ENCODE assay signal across 22 cellular contexts in the genomic region with DNA sequence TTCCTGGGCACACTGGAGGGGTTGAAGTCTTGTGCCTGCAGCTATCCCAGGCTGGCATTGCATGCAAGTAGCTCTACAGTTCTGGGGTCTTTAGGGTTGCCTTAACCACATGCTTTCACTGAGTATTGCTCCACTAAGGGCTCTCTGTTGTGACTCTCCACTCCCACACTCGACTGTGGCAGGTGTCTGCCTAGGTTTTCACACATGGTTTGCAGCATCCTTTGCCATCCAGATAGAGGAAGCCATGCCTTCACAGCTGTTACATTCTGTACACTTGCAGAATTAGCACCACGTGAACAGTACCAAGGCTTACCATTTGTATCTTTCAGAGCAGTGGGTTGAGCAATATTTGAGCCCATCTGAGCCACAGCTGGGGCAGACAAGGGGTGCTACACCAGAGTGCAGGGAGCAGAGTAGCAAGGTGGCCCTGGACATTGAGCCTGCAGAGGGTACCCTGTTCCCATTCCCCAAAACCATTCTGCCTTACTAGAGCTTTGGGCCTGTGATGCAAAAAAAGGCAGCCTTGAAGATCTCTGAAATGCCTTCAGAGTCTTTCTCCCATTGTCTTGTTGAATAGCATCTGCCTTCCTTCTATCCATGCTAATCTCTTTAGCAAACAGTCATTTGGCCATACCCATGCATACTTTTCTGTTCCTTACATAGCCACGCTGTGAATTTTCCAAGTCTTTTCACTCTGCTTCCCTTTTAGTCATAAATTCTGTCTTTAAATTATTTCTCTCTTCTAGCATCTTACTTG.
A peak's percentile ranks its signal among the peaks of the same experiment; 100 is the strongest.
DNase-seq lines count a peak whose midpoint lies in the region; ATAC-seq, FAIRE-seq and TF ChIP-seq lines count a peak whose summit lies in the region.
"Had no signal": no experiment of that assay in that cellular context is flagged by ENCODE, and none has a peak within 500 bp of the region (broad histone marks: within the 10 kb centered on the region; RNA-seq: fewer than 3 reads in every experiment).

No MANE protein-coding gene starts in this region.

- no peak for TF ChIP-seq CTCF in right lobe of liver (IDR thresholded peaks at IDR 0.05)
- TF ChIP-seq CTCF in HepG2 (CRISPR knock-in tag; IDR thresholded peaks at IDR 0.05) = no peak

- TF ChIP-seq EP300 in HepG2 (IDR thresholded peaks at IDR 0.05; ENCODE audit: low read depth in 2 of 2, low read length in 2 of 2) = no peak
- TF ChIP-seq EP300 in HepG2 (CRISPR knock-in tag; IDR thresholded peaks at IDR 0.05; ENCODE audit: borderline replicate concordance) = no peak

- H3K4me1 ChIP-seq in right lobe of liver = no peaks in the 10 kb centered on the region
- H3K4me1 ChIP-seq in HepG2 (ENCODE audit: insufficient read depth, low read length) = no peaks in the 10 kb centered on the region
- peaks cover 15% of the 10 kb centered on the region for H3K4me1 ChIP-seq in NT2/D1 (ENCODE audit: insufficient read depth, insufficient read length)
- H3K4me1 ChIP-seq in iPS-18a (ENCODE audit: control insufficient read depth, low read depth, low read length) = peaks cover 34% of the 10 kb centered on the region
- H3K4me1 ChIP-seq: vagina had no signal

- H3K36me3 Mint-ChIP-seq in stimulated activated naive B cell treated with anti-CD40 and anti-IgM and Interleukin-4, amounts not matched to agents 10 μg/mL and 1 μg/mL and 100 μg/mL, for 72 hours = peaks cover 0 to 3% of the 10 kb centered on the region in 2 donors
- H3K36me3 Mint-ChIP-seq in activated T-cell treated with anti-CD3 and anti-CD28 coated beads, Interleukin-2, amount 50 U/mL, for 24 hours (ENCODE audit: low read depth) = no peaks in the 10 kb centered on the region

- no peaks in the 10 kb centered on the region for H3K9me3 ChIP-seq in right lobe of liver
- H3K9me3 ChIP-seq in HepG2 (ENCODE audit: low read length) = no peaks in the 10 kb centered on the region
- no peaks in the 10 kb centered on the region for H3K9me3 ChIP-seq in NT2/D1 (ENCODE audit: insufficient read depth, low read length)
- H3K9me3 ChIP-seq in iPS-18a (ENCODE audit: control insufficient read depth, low read depth, low read length) = no peaks in the 10 kb centered on the region
- H3K9me3 ChIP-seq: mucosa of descending colon, sigmoid colon, vagina had no signal

- POLR2A ChIA-PET in HepG2 (lab: Yijun Ruan, JAX) = no interaction called here

- TF ChIP-seq RAD21 in HepG2 (CRISPR knock-in tag; IDR thresholded peaks at IDR 0.05) = no peak

- H4K20me1 ChIP-seq in HepG2 (ENCODE audit: insufficient read depth, low read length) = no peaks in the 10 kb centered on the region

- no peaks in the 10 kb centered on the region for H3K36me3 ChIP-seq in right lobe of liver
- no peaks in the 10 kb centered on the region for H3K36me3 ChIP-seq in HepG2 (replicated peaks in 1 of 2; ENCODE audit: control insufficient read depth in 1 of 2, insufficient read depth in 2 of 2, low read length in 2 of 2)
- no peaks in the 10 kb centered on the region for H3K36me3 ChIP-seq in NT2/D1 (ENCODE audit: insufficient read depth, insufficient read length, low read length)
- H3K36me3 ChIP-seq in iPS-18a (ENCODE audit: control insufficient read depth, low read depth, low read length) = no peaks in the 10 kb centered on the region
- H3K36me3 ChIP-seq: sigmoid colon, vagina had no signal

- peaks cover 3 to 5% of the 10 kb centered on the region in 2 donors for H3K9me3 Mint-ChIP-seq in stimulated activated naive B cell treated with anti-CD40 and anti-IgM and Interleukin-4, amounts not matched to agents 10 μg/mL and 1 μg/mL and 100 μg/mL, for 72 hours
- H3K9me3 Mint-ChIP-seq in activated T-cell treated with anti-CD3 and anti-CD28 coated beads, Interleukin-2, amount 50 U/mL, for 24 hours = no peaks in the 10 kb centered on the region

- ATAC-seq in right lobe of liver = peak in 3 of 4 donors; percentile 38 to 51 (median 41)
- ATAC-seq in HepG2 = no peak
- peak; percentile 26 to 49 for ATAC-seq in stimulated activated naive B cell treated with anti-CD40 and anti-IgM and Interleukin-4, amounts not matched to agents 10 μg/mL and 1 μg/mL and 100 μg/mL, for 72 hours (replicated peaks)
- ATAC-seq: mucosa of descending colon, Panc1 had no signal

- H3K4me3 ChIP-seq in right lobe of liver (no peak overlapping the region), HepG2 (replicated peaks in 1 of 3; ENCODE audit: insufficient read depth in 1 of 3, low read depth in 2 of 3, low read length in 3 of 3) (no peak overlapping the region), NT2/D1 (ENCODE audit: insufficient read length, low read depth) (no peak overlapping the region), iPS-18a (ENCODE audit: low read length) (peak overlapping the region; percentile 6)
- H3K4me3 ChIP-seq: mucosa of descending colon, sigmoid colon, vagina had no signal

- no peak for FAIRE-seq in HepG2 (lab: Jason Lieb, UNC)
- FAIRE-seq: H54 had no signal

- no peak overlapping the region for H2AFZ ChIP-seq in HepG2 (ENCODE audit: low read length)

- H3K4me3 Mint-ChIP-seq in stimulated activated naive B cell treated with anti-CD40 and anti-IgM and Interleukin-4, amounts not matched to agents 10 μg/mL and 1 μg/mL and 100 μg/mL, for 72 hours = no peak overlapping the region
- H3K4me3 Mint-ChIP-seq in activated T-cell treated with anti-CD3 and anti-CD28 coated beads, Interleukin-2, amount 50 U/mL, for 24 hours = no peak overlapping the region

- TF ChIP-seq POLR2A in right lobe of liver (IDR thresholded peaks at IDR 0.05) (no peak), HepG2 (IDR thresholded peaks at IDR 0.05; ENCODE audit: insufficient read depth in 1 of 2, low read depth in 2 of 2, low read length in 2 of 2) (no peak)

- no peaks in the 10 kb centered on the region for H3K79me2 ChIP-seq in HepG2 (ENCODE audit: insufficient read depth, low read length)

- intact Hi-C loops in right lobe of liver (cut with DNase I) = no loop called here
- intact Hi-C loops in HepG2 (cut with micrococcal nuclease; ENCODE audit: unreplicated experiment) = no loop called here

- H3K27ac ChIP-seq in right lobe of liver (no peak overlapping the region), HepG2 (ENCODE audit: extremely low read length, insufficient read depth, low read length) (no peak overlapping the region), iPS-18a (ENCODE audit: low read length) (no peak overlapping the region)
- H3K27ac ChIP-seq: sigmoid colon, vagina had no signal

- CTCF ChIA-PET in HepG2 (lab: Yijun Ruan, JAX; ENCODE audit: low intra/inter-chr PET ratio, low total read pairs) = no interaction called here

- H3K4me2 ChIP-seq in HepG2 (ENCODE audit: low read depth, low read length) = no peak overlapping the region

- WGBS in right lobe of liver (ENCODE audit: insufficient coverage, low coverage, low lambda C conversion rate, missing lambda C conversion rate) = 86% methylated on average over 2 of the region's 3 CpGs
- WGBS in HepG2 (ENCODE audit: low lambda C conversion rate) = 4% methylated on average over 3 of the region's 3 CpGs

- no TSS peak for BruUV-seq in HepG2 (replicated peaks; lab: Mats Ljungman, UMichigan)

- DNase-seq in right lobe of liver = no peak
- DNase-seq in HepG2 (ENCODE audit: low spot score) = no peak
- peak; percentile 64 for DNase-seq in NT2/D1 (ENCODE audit: low read depth, low spot score)
- no peak for DNase-seq in stimulated activated naive B cell treated with anti-CD40 and anti-IgM and Interleukin-4, amounts not matched to agents 10 μg/mL and 1 μg/mL and 100 μg/mL, for 72 hours
- DNase-seq in C1 segment of cervical spinal cord (lab: John Stamatoyannopoulos, UW) = no peak
- DNase-seq in activated T-cell treated with anti-CD3 and anti-CD28 coated beads, Interleukin-2, amount 50 U/mL, for 24 hours = no peak
- no peak for DNase-seq in SHP77 (lab: John Stamatoyannopoulos, UW)
- DNase-seq: activated CD4-positive, alpha-beta T cell treated with anti-CD3 and anti-CD28 coated beads for 4 hours; activated CD8-positive, alpha-beta memory T cell treated with anti-CD3 and anti-CD28 coated beads, Interleukin-2, amount 50 U/mL, for 48 hours; activated naive CD4-positive, alpha-beta T cell treated with anti-CD3 and anti-CD28 coated beads, Interleukin-2, amount 50 U/mL, for 16 hours; cortex of kidney; EL; foreskin fibroblast; mucosa of descending colon; NCI-H1105; NCI-H2107; NCI-H69; sigmoid colon had no signal

- H3K4me1 Mint-ChIP-seq in stimulated activated naive B cell treated with anti-CD40 and anti-IgM and Interleukin-4, amounts not matched to agents 10 μg/mL and 1 μg/mL and 100 μg/mL, for 72 hours = peaks cover 23 to 47% of the 10 kb centered on the region in 2 donors
- peaks cover 34% of the 10 kb centered on the region for H3K4me1 Mint-ChIP-seq in activated T-cell treated with anti-CD3 and anti-CD28 coated beads, Interleukin-2, amount 50 U/mL, for 24 hours (ENCODE audit: low read depth)

- in situ Hi-C loops in HepG2 (cut with HindIII; ENCODE audit: extremely low pct_ligation_motif_present, low pct_unique_long_range_greater_than_20kb) = no loop called here

- H3K27me3 ChIP-seq in right lobe of liver = no peaks in the 10 kb centered on the region
- H3K27me3 ChIP-seq in HepG2 (ENCODE audit: control insufficient read depth in 1 of 2, insufficient read depth in 2 of 2, low read length in 2 of 2) = no peaks in the 10 kb centered on the region
- H3K27me3 ChIP-seq in NT2/D1 (ENCODE audit: insufficient read depth, insufficient read length) = no peaks in the 10 kb centered on the region
- no peaks in the 10 kb centered on the region for H3K27me3 ChIP-seq in iPS-18a (ENCODE audit: control insufficient read depth, insufficient read depth, low read length)
- H3K27me3 ChIP-seq: sigmoid colon, vagina had no signal

- no peak overlapping the region for H3K27ac Mint-ChIP-seq in stimulated activated naive B cell treated with anti-CD40 and anti-IgM and Interleukin-4, amounts not matched to agents 10 μg/mL and 1 μg/mL and 100 μg/mL, for 72 hours
- no peak overlapping the region for H3K27ac Mint-ChIP-seq in activated T-cell treated with anti-CD3 and anti-CD28 coated beads, Interleukin-2, amount 50 U/mL, for 24 hours

- H3K27me3 Mint-ChIP-seq in stimulated activated naive B cell treated with anti-CD40 and anti-IgM and Interleukin-4, amounts not matched to agents 10 μg/mL and 1 μg/mL and 100 μg/mL, for 72 hours = no peaks in the 10 kb centered on the region
- no peaks in the 10 kb centered on the region for H3K27me3 Mint-ChIP-seq in activated T-cell treated with anti-CD3 and anti-CD28 coated beads, Interleukin-2, amount 50 U/mL, for 24 hours

- no peak overlapping the region for H3K9ac ChIP-seq in HepG2 (ENCODE audit: insufficient read depth, low read depth, low read length)
- no peak overlapping the region for H3K9ac ChIP-seq in NT2/D1 (ENCODE audit: insufficient read length, low read depth)
- no peak overlapping the region for H3K9ac ChIP-seq in iPS-18a (ENCODE audit: low read length)

TF ChIP-seq in HepG2, 621 proteins besides CTCF, POLR2A, EP300 and RAD21 (continues in another document):
- no peak for TF ChIP-seq ZNF496 (CRISPR knock-in tag; IDR thresholded peaks at IDR 0.05; ENCODE audit: insufficient replicate concordance)
